In genomic region chr20:18057106-18057993, GRCh38 we compare ENCODE assay signal across 9 cellular contexts. TPM values are rescaled to one million over a fixed set of nuclear protein-coding genes. Genes with fewer than 3 reads are reported as not detected.
DNase-seq lines count a peak whose midpoint lies in the region; ATAC-seq and TF ChIP-seq lines count a peak whose summit lies in the region.
"Had no signal": no experiment of that assay in that cellular context is flagged by ENCODE, and none has a peak within 500 bp of the region (broad histone marks: within the 10 kb centered on the region; RNA-seq: fewer than 3 reads in every experiment).

Gene OVOL2 (minus strand): TSS chr20:18057916. CDS start chr20:18057634, 282 bp downstream.

- H3K4me2 ChIP-seq in GM23248 (ENCODE audit: unreplicated experiment) = no peak within 1 kb of the TSS
- H3K4me2 ChIP-seq in hepatocyte = peak within 1 kb of the TSS; percentile 98
- H3K4me2 ChIP-seq in skeletal muscle satellite cell (ENCODE audit: low read length) = peak within 1 kb of the TSS; percentile 68

- no peaks in the 10 kb centered on the region for H3K9me2 ChIP-seq in GM23248 (ENCODE audit: insufficient read depth)
- no peaks in the 10 kb centered on the region for H3K9me2 ChIP-seq in hepatocyte (replicated peaks; ENCODE audit: insufficient read depth)

- H3K27ac ChIP-seq in 22Rv1 (peak within 1 kb of the TSS; percentile 87), GM23248 (no peak within 1 kb of the TSS), hepatocyte (peak within 1 kb of the TSS; percentile 31)

- H4K20me1 ChIP-seq in GM23248 (ENCODE audit: insufficient read depth) (no peaks in the 10 kb centered on the region), hepatocyte (ENCODE audit: insufficient read depth, poor library complexity, severe bottlenecking) (no peaks in the 10 kb centered on the region)

- in situ Hi-C loops in GM23248 (cut with MboI) = no loop called here

- DNase-seq in GM23248 = peak; percentile 12
- DNase-seq in SW480 (ENCODE audit: low spot score) = peak; percentile 79
- peak; percentile 88 for DNase-seq in hepatocyte (ENCODE audit: low spot score)
- no peak for DNase-seq in NCI-H226

- no peak within 1 kb of the TSS for H3K9ac ChIP-seq in GM23248
- H3K9ac ChIP-seq in skeletal muscle satellite cell (ENCODE audit: low read depth, low read length) = no peak within 1 kb of the TSS

- ATAC-seq in GM18858 (IDR thresholded peaks at IDR 0.05; ENCODE audit: unreplicated experiment) (no peak), HG03442 (IDR thresholded peaks at IDR 0.05; ENCODE audit: unreplicated experiment) (no peak)

- H3K36me3 ChIP-seq in GM23248 (ENCODE audit: low read depth) = no peaks in the 10 kb centered on the region
- H3K36me3 ChIP-seq in hepatocyte (replicated peaks; ENCODE audit: insufficient read depth, low read depth) = no peaks in the 10 kb centered on the region
- H3K36me3 ChIP-seq in skeletal muscle satellite cell (ENCODE audit: insufficient read depth, low read length) = no peaks in the 10 kb centered on the region

- TF ChIP-seq CTCF in 22Rv1 (IDR thresholded peaks at IDR 0.05) (no peak), hepatocyte (IDR thresholded peaks at IDR 0.05; ENCODE audit: poor library complexity) (no peak)

- H3F3A ChIP-seq in GM23248 (ENCODE audit: insufficient read depth) = no peaks in the 10 kb centered on the region

- H3K9me3 ChIP-seq in GM23248 (ENCODE audit: low read depth) (no peaks in the 10 kb centered on the region), hepatocyte (ENCODE audit: low read depth) (no peaks in the 10 kb centered on the region), skeletal muscle satellite cell (replicated peaks; ENCODE audit: low read length) (no peaks in the 10 kb centered on the region)

- H3K79me2 ChIP-seq in GM23248 (ENCODE audit: insufficient read depth) (no peaks in the 10 kb centered on the region), hepatocyte (no peaks in the 10 kb centered on the region)

- H3K27me3 ChIP-seq in GM23248 (replicated peaks; ENCODE audit: insufficient read depth) (peaks cover 85% of the 10 kb centered on the region), hepatocyte (peaks cover 66% of the 10 kb centered on the region), skeletal muscle satellite cell (ENCODE audit: control insufficient read depth, insufficient read depth, low read length) (peaks cover 84% of the 10 kb centered on the region)

- 5% methylated on average over 37 to 53 of the region's 72 CpGs for WGBS in GM23248 (ENCODE audit: low coverage in 1 of 2, low lambda C conversion rate in 2 of 2, missing lambda C conversion rate in 2 of 2), 2 experiments
- WGBS in hepatocyte (ENCODE audit: low lambda C conversion rate, missing lambda C conversion rate) = 1% methylated on average over 48 of the region's 72 CpGs

- H2AFZ ChIP-seq in GM23248 = no peak within 1 kb of the TSS
- peak within 1 kb of the TSS; percentile 78 for H2AFZ ChIP-seq in hepatocyte

- H3K4me1 ChIP-seq in GM23248 (ENCODE audit: insufficient read depth) (no peaks in the 10 kb centered on the region), hepatocyte (ENCODE audit: insufficient read depth) (peaks cover 18% of the 10 kb centered on the region), skeletal muscle satellite cell (ENCODE audit: control insufficient read depth, insufficient read depth, low read length) (no peaks in the 10 kb centered on the region)

- H3K4me3 ChIP-seq in GM23248 (no peak within 1 kb of the TSS), hepatocyte (peak within 1 kb of the TSS; percentile 52), skeletal muscle satellite cell (ENCODE audit: low read length) (no peak within 1 kb of the TSS)

RNA-seq across cellular contexts. Expression of gene OVOL2, which starts in this region (rescaled TPM):
- total RNA-seq in GM23248 (2014; rRNA removed; shearing (Covaris generic)) = not detected in 2 replicates
- polyA plus RNA-seq in GM23248 (2016; fragmentation: Nextera tagmentation; extraction: Ambion mirVana) = not detected in 2 replicates
- total RNA-seq in hepatocyte = 1.4 and 2.9 TPM in 2 replicates
- 1.9 and 4.2 TPM in 2 replicates for polyA plus RNA-seq in hepatocyte
- total RNA-seq in skeletal muscle satellite cell (2012; rRNA removed) = not detected in 2 replicates
- total RNA-seq: subcutaneous adipose tissue had no signal

Comparison
In these comparisons a context has a peak if more than half of its experiments do, and no peak if none do; other contexts are left out.
1. Peak in DNase-seq in GM23248; RNA of the gene not detected or under 1 TPM.